8 cellular contexts compared by ENCODE assay signal in the genomic region with DNA sequence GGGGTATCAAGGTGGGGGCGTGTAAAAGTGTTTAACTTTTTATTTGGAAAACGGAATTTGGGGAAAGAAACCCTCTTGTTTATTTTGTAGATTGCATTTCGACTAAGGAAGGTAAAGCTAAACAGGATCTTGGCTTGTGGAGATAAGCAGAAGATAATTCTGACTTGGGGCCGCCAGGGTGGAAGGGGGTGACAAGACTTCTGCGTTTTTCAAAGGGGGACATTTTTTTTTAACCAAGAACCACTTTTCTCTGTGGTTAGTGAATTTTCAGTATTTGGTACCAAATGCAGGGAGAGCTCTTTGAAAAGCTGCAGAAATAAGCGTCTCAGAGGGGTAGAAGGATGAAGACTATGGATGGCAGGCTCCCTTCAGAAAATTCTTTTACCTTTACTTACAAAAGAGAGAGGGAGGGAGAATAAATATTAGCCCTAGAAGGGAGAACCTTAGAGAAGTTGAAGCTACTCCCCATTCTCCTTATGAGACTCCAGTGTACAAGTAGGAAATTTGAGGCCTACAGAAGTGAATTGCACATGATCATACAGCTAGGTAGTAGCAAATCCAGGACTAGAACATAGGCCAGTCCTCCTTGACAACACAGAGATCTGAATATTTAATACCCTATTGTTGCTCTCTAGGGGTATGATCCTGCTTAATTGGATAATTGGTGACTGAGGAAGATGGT. TPM values are rescaled to one million over a fixed set of nuclear protein-coding genes. Genes with fewer than 3 reads are reported as not detected.
DNase-seq lines count a peak whose midpoint lies in the region; ATAC-seq and TF ChIP-seq lines count a peak whose summit lies in the region.

No MANE protein-coding gene starts in this region.

- H3K36me3 ChIP-seq in BLaER1 = peaks cover 45% of the 10 kb centered on the region

- H3K4me3 ChIP-seq in BLaER1 (peak overlapping the region; percentile 91), LNCaP clone FGC (ENCODE audit: low read depth, low read length) (peak overlapping the region; percentile 96), coronary artery (peak overlapping the region; percentile 78)

- POLR2A ChIA-PET in GM10248 (lab: Yijun Ruan, JAX) = interaction anchor here (1.2 kb wide), 1 partner anchor 64 kb away, joined by 4 read pairs; the partner anchor contains the start of gene OXA1L

- H3K36me3 Mint-ChIP-seq in natural killer cell = no peaks in the 10 kb centered on the region

- H3K4me3 Mint-ChIP-seq in natural killer cell = peak overlapping the region; percentile 94

- peaks cover 14% of the 10 kb centered on the region for H3K27me3 ChIP-seq in BLaER1

- intact Hi-C loops in natural killer cell (cut with micrococcal nuclease) = no loop called here

- peak overlapping the region; percentile 90 for H3K27ac ChIP-seq in BLaER1
- peak overlapping the region; percentile 46 to 73 for H3K27ac ChIP-seq in coronary artery

- TF ChIP-seq CTCF in LNCaP clone FGC (IDR thresholded peaks at IDR 0.05; ENCODE audit: control insufficient read depth, extremely low read depth, insufficient read depth) (no peak), coronary artery (IDR thresholded peaks at IDR 0.05) (no peak), natural killer cell (IDR thresholded peaks at IDR 0.05) (no peak), GM10248 (IDR thresholded peaks at IDR 0.05; ENCODE audit: control extremely low read depth, extremely low read depth, low read depth, missing control alignments) (no peak)

- peaks cover 12% of the 10 kb centered on the region; the same call in 1 of the 2 replicates for H4K20me1 ChIP-seq in BLaER1

- peak overlapping the region; percentile 83 for H3K4me2 ChIP-seq in BLaER1

- CTCF ChIA-PET in GM10248 (lab: Yijun Ruan, JAX) = interaction anchor here (0.7 to 2.5 kb wide), 15 partner anchors 9 to 343 kb away, joined by 3 to 22 read pairs (median 4); partner anchors contain the start of genes PRMT5 and REM2

- ATAC-seq in natural killer cell = no peak

- H3K4me1 Mint-ChIP-seq in natural killer cell = peaks cover 16% of the 10 kb centered on the region in 2 donors

- H3K9me3 ChIP-seq in BLaER1 = no peaks in the 10 kb centered on the region

- H3K9ac ChIP-seq in BLaER1 = peak overlapping the region; percentile 91

- peaks cover 6% of the 10 kb centered on the region in 2 donors for H3K27me3 Mint-ChIP-seq in natural killer cell (ENCODE audit: low read depth in 2 of 2)

- peak overlapping the region; percentile 93 to 94 for H3K27ac Mint-ChIP-seq in natural killer cell

- H3K9me3 Mint-ChIP-seq in natural killer cell = no peaks in the 10 kb centered on the region

- peaks cover 25% of the 10 kb centered on the region for H3K4me1 ChIP-seq in BLaER1

- DNase-seq in LNCaP clone FGC (ENCODE audit: low read depth) (no peak), coronary artery (ENCODE audit: low spot score) (no peak), natural killer cell (no peak), NCI-H2029 treated with DMSO at 0.1 percent for 48 hours (lab: John Stamatoyannopoulos, UW) (no peak), activated gamma-delta T cell (lab: John Stamatoyannopoulos, UW) (no peak), GM10248 (ENCODE audit: extremely low spot score) (no peak), RPMI8226 (no peak)

RNA-seq across cellular contexts. Expression of gene MRPL52, which starts 0.8 kb away (rescaled TPM):
- total RNA-seq in natural killer cell = 10 to 100 TPM; 40.5 to 42.0 (median 41.6) TPM

RNA-seq across cellular contexts. Expression of gene MMP14, which starts 5.9 kb away (rescaled TPM):
- total RNA-seq in natural killer cell = 1 to 10 TPM; 1.2 to 1.7 (median 1.4) TPM

RNA-seq across cellular contexts. Expression of gene SLC7A7, which starts 15.2 kb away (rescaled TPM):
- 10 to 100 TPM in 1 of 3 donors, 1 to 10 TPM in 2; 4.3 to 16.8 (median 9.6) TPM for total RNA-seq in natural killer cell

RNA-seq across cellular contexts. Expression of gene LRP10, which starts 41.1 kb away (rescaled TPM):
- total RNA-seq in natural killer cell = 100 to 1,000 TPM in 2 of 3 donors, 10 to 100 TPM in 1; 97.8 to 118 (median 102) TPM

RNA-seq across cellular contexts. Expression of gene REM2, which starts 52.6 kb away (rescaled TPM):
- total RNA-seq in natural killer cell = 1 to 10 TPM; 4.0 to 8.1 (median 7.9) TPM
